ENCODE assay signal across 17 cellular contexts in the genomic region with DNA sequence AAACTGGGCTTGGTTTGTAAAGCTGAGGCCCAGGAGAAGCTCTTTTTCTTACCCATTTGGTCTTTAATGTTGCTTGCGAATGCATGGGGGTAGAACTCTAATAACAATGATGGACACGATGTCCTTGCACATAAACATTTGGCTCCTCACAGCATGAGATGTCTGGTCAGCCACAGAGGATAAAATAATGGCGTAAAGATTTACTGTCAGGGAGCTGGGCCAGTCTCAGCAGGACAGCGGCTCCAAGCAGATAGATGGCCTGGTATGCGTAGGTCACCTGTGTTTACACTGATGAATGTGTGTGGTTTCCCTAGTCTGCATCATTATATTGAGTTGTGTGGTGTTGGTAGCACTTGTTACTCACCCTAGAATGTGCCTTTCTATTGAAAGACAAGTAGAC.
DNase-seq lines count a peak whose midpoint lies in the region; ATAC-seq and TF ChIP-seq lines count a peak whose summit lies in the region.
"Had no signal": no experiment of that assay in that cellular context is flagged by ENCODE, and none has a peak within 500 bp of the region (broad histone marks: within the 10 kb centered on the region; RNA-seq: fewer than 3 reads in every experiment).

No MANE protein-coding gene starts in this region.

- H3K9me3 Mint-ChIP-seq in activated T-helper 17 cell treated with anti-CD3 and anti-CD28 coated beads, Interleukin-2, amount 50 U/mL, for 72 hours: peaks cover 11% of the 10 kb centered on the region

- CTCF ChIA-PET in HEK293T (lab: Yijun Ruan, JAX): no interaction called here

- H3K27ac Mint-ChIP-seq in activated T-helper 17 cell treated with anti-CD3 and anti-CD28 coated beads, Interleukin-2, amount 50 U/mL, for 72 hours: no peak overlapping the region
- H3K27ac Mint-ChIP-seq: activated CD4-positive, alpha-beta memory T cell treated with anti-CD3 and anti-CD28 coated beads for 36 hours had no signal

- no peaks in the 10 kb centered on the region for H3K36me3 ChIP-seq in brain microvascular endothelial cell (replicated peaks)

- DNase-seq in HEK293T (ENCODE audit: extremely low spot score) (peak; percentile 71), NCI-H748 (lab: John Stamatoyannopoulos, UW; ENCODE audit: unreplicated experiment) (peak; percentile 98), brain microvascular endothelial cell (peak; percentile 5), non-pigmented ciliary epithelial cell (ENCODE audit: low read depth) (peak; percentile 23), NK-92 (lab: John Stamatoyannopoulos, UW; ENCODE audit: unreplicated experiment) (no peak), OCI-M2 (lab: John Stamatoyannopoulos, UW; ENCODE audit: unreplicated experiment) (no peak)
- DNase-seq: activated CD4-positive, alpha-beta memory T cell treated with anti-CD3 and anti-CD28 coated beads for 36 hours; activated T-cell treated with anti-CD3 and anti-CD28 coated beads, Interleukin-2, amount 50 U/mL, for 4 hours; DMS79 treated with DMSO at 0.1 percent for 48 hours; hippocampal formation; MV-4-11; NCI-H2171; stimulated activated CD4-positive, alpha-beta T cell treated with anti-CD3 and anti-CD28 coated beads, Interleukin-4, amount 100 ng/mL, for 4 hours; testis had no signal

- ATAC-seq in activated T-helper 17 cell treated with anti-CD3 and anti-CD28 coated beads, Interleukin-2, amount 50 U/mL, for 72 hours (replicated peaks): no peak
- ATAC-seq: activated T-cell treated with anti-CD3 and anti-CD28 coated beads, Interleukin-2, amount 50 U/mL, for 4 hours; left lobe of liver had no signal

- no peaks in the 10 kb centered on the region for H3K4me1 Mint-ChIP-seq in activated T-helper 17 cell treated with anti-CD3 and anti-CD28 coated beads, Interleukin-2, amount 50 U/mL, for 72 hours

- no peak for TF ChIP-seq CTCF in brain microvascular endothelial cell (IDR thresholded peaks at IDR 0.05; ENCODE audit: low read depth, low read length, missing control alignments)

- H3K4me3 Mint-ChIP-seq in activated T-helper 17 cell treated with anti-CD3 and anti-CD28 coated beads, Interleukin-2, amount 50 U/mL, for 72 hours: no peak overlapping the region
- H3K4me3 Mint-ChIP-seq: activated CD4-positive, alpha-beta memory T cell treated with anti-CD3 and anti-CD28 coated beads for 36 hours; activated T-cell treated with anti-CD3 and anti-CD28 coated beads, Interleukin-2, amount 50 U/mL, for 4 hours had no signal

- H3K4me3 ChIP-seq in brain microvascular endothelial cell (ENCODE audit: low read depth, low read length): no peak overlapping the region
- H3K4me3 ChIP-seq: testis had no signal

- H3K27ac ChIP-seq in brain microvascular endothelial cell: no peak overlapping the region
- H3K27ac ChIP-seq: parathyroid adenoma, testis had no signal

- H3K27me3 Mint-ChIP-seq in activated T-helper 17 cell treated with anti-CD3 and anti-CD28 coated beads, Interleukin-2, amount 50 U/mL, for 72 hours: no peaks in the 10 kb centered on the region
- H3K27me3 Mint-ChIP-seq: activated CD4-positive, alpha-beta memory T cell treated with anti-CD3 and anti-CD28 coated beads for 36 hours had no signal

- in situ Hi-C loops in brain microvascular endothelial cell (cut with HindIII; ENCODE audit: low pct_ligation_motif_present, low sequenced_read_pairs): no loop called here

- H3K27me3 ChIP-seq in brain microvascular endothelial cell (replicated peaks): no peaks in the 10 kb centered on the region
- H3K27me3 ChIP-seq: testis had no signal

- H3K36me3 Mint-ChIP-seq in activated T-helper 17 cell treated with anti-CD3 and anti-CD28 coated beads, Interleukin-2, amount 50 U/mL, for 72 hours (ENCODE audit: low read depth): no peaks in the 10 kb centered on the region
- H3K36me3 Mint-ChIP-seq: activated CD4-positive, alpha-beta memory T cell treated with anti-CD3 and anti-CD28 coated beads for 36 hours had no signal

- POLR2A ChIA-PET in HEK293T (lab: Yijun Ruan, JAX): interaction anchor here (1.0 kb wide), 1 partner anchor 29 kb away, joined by 3 read pairs; no protein-coding TSS in a partner anchor

TF ChIP-seq in HEK293T, 16 proteins besides CTCF, POLR2A, EP300 and RAD21:
- TF ChIP-seq NFRKB (IDR thresholded peaks at IDR 0.05) (no peak), FOXA1 (IDR thresholded peaks at IDR 0.05) (peak; percentile 86; the same call in 1 of the 2 replicates), L3MBTL2 (conservative IDR thresholded peaks at IDR 0.05) (no peak), FOXM1 (IDR thresholded peaks at IDR 0.05; ENCODE audit: borderline replicate concordance) (peak; percentile 11; the same call in 1 of the 2 replicates), LEF1 (IDR thresholded peaks at IDR 0.05; ENCODE audit: borderline replicate concordance) (peak; percentile 89; the same call in 1 of the 2 replicates), CTBP1 (IDR thresholded peaks at IDR 0.05; ENCODE audit: borderline replicate concordance) (peak; percentile 100), PKNOX1 (IDR thresholded peaks at IDR 0.05) (peak; percentile 98), ZNF384 (IDR thresholded peaks at IDR 0.05) (peak; percentile 57; the same call in 1 of the 2 replicates), BHLHE40 (IDR thresholded peaks at IDR 0.05; ENCODE audit: borderline replicate concordance) (no peak), ARNT (IDR thresholded peaks at IDR 0.05) (peak; percentile 99), FOXK2 (IDR thresholded peaks at IDR 0.05) (peak; percentile 73; the same call in 1 of the 2 replicates), SUZ12 (IDR thresholded peaks at IDR 0.05) (no peak)

Comparison
In these comparisons a context has a peak if more than half of its experiments do, and no peak if none do; other contexts are left out.
1. DNase-seq: peak in HEK293T (single experiment), NCI-H748 (single experiment), brain microvascular endothelial cell (single experiment) and non-pigmented ciliary epithelial cell (single experiment); none in NK-92 (single experiment) and OCI-M2 (single experiment).